13 cellular contexts compared by ENCODE assay signal in the genomic region with DNA sequence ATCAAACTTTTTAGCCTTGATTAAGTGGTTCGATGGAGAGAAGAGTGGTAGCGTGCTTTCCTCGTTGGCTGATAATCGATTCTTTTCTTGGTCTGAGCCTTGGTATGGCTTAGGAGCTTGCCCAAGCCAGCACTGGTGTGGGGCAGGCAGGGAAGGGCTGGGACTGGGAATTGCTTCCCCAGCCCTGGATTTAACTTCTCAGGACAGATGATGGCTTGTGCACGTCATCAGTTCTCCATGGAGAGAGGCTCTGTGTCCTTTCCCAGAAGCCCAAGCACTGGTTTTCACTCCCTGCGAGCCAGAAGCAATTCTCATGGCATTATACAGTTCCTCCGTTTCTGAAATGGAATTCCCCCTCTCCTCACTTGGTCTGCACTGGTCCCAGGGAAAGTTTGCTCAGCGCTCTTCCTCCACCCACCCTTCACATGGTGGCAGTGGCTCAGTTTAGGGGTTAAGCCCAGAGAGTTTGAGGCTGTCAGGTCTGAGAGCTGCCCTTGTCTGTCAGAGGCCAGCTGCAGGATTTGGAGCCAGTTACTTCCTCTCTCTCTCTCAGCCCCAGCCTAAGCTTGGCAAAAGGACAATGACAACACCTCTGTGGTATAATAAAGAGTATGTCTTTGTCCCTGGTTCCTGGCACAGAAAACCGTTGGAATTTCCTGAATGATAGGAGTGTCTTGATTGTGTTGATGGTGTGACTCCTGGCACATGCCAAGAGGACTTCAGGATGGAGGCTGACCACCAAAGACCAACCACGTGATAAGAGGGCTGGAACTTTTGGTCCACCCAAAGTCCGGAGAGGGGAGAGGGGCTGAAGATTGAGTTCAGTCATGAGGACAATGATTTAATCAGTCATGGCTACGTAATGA.
DNase-seq lines count a peak whose midpoint lies in the region; TF ChIP-seq lines count a peak whose summit lies in the region.
"Had no signal": no experiment of that assay in that cellular context is flagged by ENCODE, and none has a peak within 500 bp of the region (broad histone marks: within the 10 kb centered on the region; RNA-seq: fewer than 3 reads in every experiment).

No MANE protein-coding gene starts in this region.

- H3K4me3 ChIP-seq in tibial artery = no peak overlapping the region

- TF ChIP-seq CTCF in tibial artery (IDR thresholded peaks at IDR 0.05) = no peak

- no peaks in the 10 kb centered on the region for H3K4me1 Mint-ChIP-seq in activated naive CD4-positive, alpha-beta T cell treated with anti-CD3 and anti-CD28 coated beads for 36 hours (ENCODE audit: low read depth)

- H3K9me3 ChIP-seq in tibial artery = no peaks in the 10 kb centered on the region

- H3K36me3 ChIP-seq in tibial artery = no peaks in the 10 kb centered on the region

- no peaks in the 10 kb centered on the region for H3K36me3 Mint-ChIP-seq in activated naive CD4-positive, alpha-beta T cell treated with anti-CD3 and anti-CD28 coated beads for 36 hours (ENCODE audit: low read depth)
- H3K36me3 Mint-ChIP-seq: activated naive CD8-positive, alpha-beta T cell had no signal

- no peaks in the 10 kb centered on the region for H3K9me3 Mint-ChIP-seq in activated naive CD4-positive, alpha-beta T cell treated with anti-CD3 and anti-CD28 coated beads for 36 hours

- no peaks in the 10 kb centered on the region for H3K27me3 Mint-ChIP-seq in activated naive CD4-positive, alpha-beta T cell treated with anti-CD3 and anti-CD28 coated beads for 36 hours (ENCODE audit: low read depth)

- peaks cover 9 to 55% (median 44%) of the 10 kb centered on the region in 4 donors for H3K4me1 ChIP-seq in tibial artery

- intact Hi-C loops in tibial artery (cut with DNase I; ENCODE audit: low total_unique reads) = loop anchor here (5.0 kb wide), 1 partner anchor 218 kb away; a partner anchor contains a TSS
- intact Hi-C loops in activated naive CD4-positive, alpha-beta T cell treated with anti-CD3 and anti-CD28 coated beads for 36 hours (cut with micrococcal nuclease) = no loop called here

- DNase-seq in activated CD4-positive, CD25-positive, alpha-beta regulatory T cell treated with anti-CD3 and anti-CD28 coated beads, Interleukin-2, amount 50 U/mL, for 72 hours = peak; percentile 17
- DNase-seq in activated CD4-positive, CD25-positive, alpha-beta regulatory T cell (lab: John Stamatoyannopoulos, UW) = no peak
- DNase-seq in mucosa of gallbladder (ENCODE audit: low spot score) = peak; percentile 31
- peak; percentile 70 to 89 for DNase-seq in tibial artery
- no peak for DNase-seq in activated naive CD4-positive, alpha-beta T cell treated with anti-CD3 and anti-CD28 coated beads for 36 hours
- DNase-seq in kidney tubule cell (ENCODE audit: low spot score) = no peak
- no peak for DNase-seq in EL
- DNase-seq: activated CD4-positive, alpha-beta T cell treated with anti-CD3 and anti-CD28 coated beads for 36 hours; small intestine had no signal

- no peak overlapping the region for H3K27ac Mint-ChIP-seq in activated naive CD4-positive, alpha-beta T cell treated with anti-CD3 and anti-CD28 coated beads for 36 hours
- H3K27ac Mint-ChIP-seq: activated CD4-positive, alpha-beta T cell treated with anti-CD3 and anti-CD28 coated beads for 36 hours; activated naive CD8-positive, alpha-beta T cell had no signal

- H3K27ac ChIP-seq in cingulate gyrus (ENCODE audit: low read depth, low read length) (peak overlapping the region; percentile 11), tibial artery (peak overlapping the region; percentile 80 to 88)
- H3K27ac ChIP-seq: epithelial cell of prostate, RWPE1 had no signal

- no peak overlapping the region for H3K4me3 Mint-ChIP-seq in activated naive CD4-positive, alpha-beta T cell treated with anti-CD3 and anti-CD28 coated beads for 36 hours
- H3K4me3 Mint-ChIP-seq: activated CD4-positive, alpha-beta T cell treated with anti-CD3 and anti-CD28 coated beads for 36 hours; activated naive CD8-positive, alpha-beta T cell had no signal

- CTCF ChIA-PET in activated naive CD4-positive, alpha-beta T cell treated with anti-CD3 and anti-CD28 coated beads for 36 hours (lab: Charles Lee) = no interaction called here

- H3K27me3 ChIP-seq in tibial artery = no peaks in the 10 kb centered on the region

Comparison
In these comparisons a context has a peak if more than half of its experiments do, and no peak if none do; other contexts are left out.
1. DNase-seq: peak in activated CD4-positive, CD25-positive, alpha-beta regulatory T cell treated with anti-CD3 and anti-CD28 coated beads, Interleukin-2, amount 50 U/mL, for 72 hours (single experiment), mucosa of gallbladder (single experiment) and tibial artery (2 of 2); none in activated CD4-positive, CD25-positive, alpha-beta regulatory T cell (0 of 4), activated naive CD4-positive, alpha-beta T cell treated with anti-CD3 and anti-CD28 coated beads for 36 hours (single experiment), kidney tubule cell (single experiment) and EL (single experiment).